ENCODE assay signal across 8 cellular contexts in genomic region chr4:184475096-184475461, GRCh38. TPM values are rescaled to one million over a fixed set of nuclear protein-coding genes. Genes with fewer than 3 reads are reported as not detected.
DNase-seq lines count a peak whose midpoint lies in the region; ATAC-seq lines count a peak whose summit lies in the region.

No MANE protein-coding gene starts in this region.

- in situ Hi-C loops in SK-MEL-5 (cut with HindIII; ENCODE audit: low pct_unique_long_range_greater_than_20kb, low sequenced_read_pairs), result no loop called here

- intact Hi-C loops in sciatic nerve (cut with DNase I), result loop anchor here (10.0 kb wide), 1 partner anchor 60 kb away; no protein-coding TSS in a partner anchor

- peak; percentile 55 for DNase-seq in 8988T
- peak; percentile 36 for DNase-seq in SK-MEL-5 (ENCODE audit: low read depth, low spot score)
- peak; percentile 37 for DNase-seq in amniotic epithelial cell (ENCODE audit: low read depth)
- DNase-seq in hepatic stellate cell (ENCODE audit: low spot score), result peak; percentile 53
- peak; percentile 75 for DNase-seq in sciatic nerve (ENCODE audit: low spot score)
- DNase-seq in NCI-H2171 treated with DMSO at 0.1 percent for 48 hours (lab: John Stamatoyannopoulos, UW), result no peak

- ATAC-seq in GM18511 (IDR thresholded peaks at IDR 0.05; ENCODE audit: unreplicated experiment) (peak; percentile 15), HG02981 (IDR thresholded peaks at IDR 0.05; ENCODE audit: unreplicated experiment) (peak; percentile 15), sciatic nerve (peak; percentile 23)

RNA-seq across cellular contexts. Expression of gene IRF2, which starts 0.7 kb away (rescaled TPM):
- 37.0 and 38.1 TPM in 2 replicates for total RNA-seq in SK-MEL-5 (2014; rRNA removed; shearing (Covaris generic))
- 40.4 and 45.1 TPM in 2 replicates for polyA plus RNA-seq in SK-MEL-5 (2015; cell fraction: cytosol; rRNA removed)
- 22.6 and 26.8 TPM in 2 replicates for polyA plus RNA-seq in SK-MEL-5 (2015; cell fraction: nucleus; rRNA removed)
- total RNA-seq in sciatic nerve, result 50.2 TPM
